Comparison of ENCODE assay signal across 8 cellular contexts in genomic region chr6:28943557-28944411, GRCh38. TPM values are rescaled to one million over a fixed set of nuclear protein-coding genes. Genes with fewer than 3 reads are reported as not detected.
DNase-seq lines count a peak whose midpoint lies in the region; ATAC-seq and TF ChIP-seq lines count a peak whose summit lies in the region.

No MANE protein-coding gene starts in this region.

- peak overlapping the region; percentile 65 for H3K4me2 ChIP-seq in parathyroid adenoma (ENCODE audit: low read length)

- H3K9ac ChIP-seq in parathyroid adenoma, result no peak overlapping the region

- peaks cover 14% of the 10 kb centered on the region for H3K27me3 Mint-ChIP-seq in activated naive CD8-positive, alpha-beta T cell treated with anti-CD3 and anti-CD28 coated beads, Interleukin-2, amount 50 U/mL, for 24 hours

- in situ Hi-C loops in SK-MEL-5 (cut with HindIII; ENCODE audit: low pct_unique_long_range_greater_than_20kb, low sequenced_read_pairs), result no loop called here

- H3K9me3 Mint-ChIP-seq in activated naive CD8-positive, alpha-beta T cell treated with anti-CD3 and anti-CD28 coated beads, Interleukin-2, amount 50 U/mL, for 24 hours, result no peaks in the 10 kb centered on the region

- H3K4me1 ChIP-seq in heart left ventricle (peaks cover 0 to 33% (median 8%) of the 10 kb centered on the region in 12 donors), parathyroid adenoma (no peaks in the 10 kb centered on the region), upper lobe of right lung (peaks cover 12% of the 10 kb centered on the region)

- peak; percentile 4 for ATAC-seq in activated naive CD8-positive, alpha-beta T cell treated with anti-CD3 and anti-CD28 coated beads, Interleukin-2, amount 50 U/mL, for 24 hours
- ATAC-seq in heart left ventricle (peak; percentile 59 to 74 (median 69)), upper lobe of right lung (peak; percentile 72), HG02884 (IDR thresholded peaks at IDR 0.05; ENCODE audit: unreplicated experiment) (no peak)

- H3K27ac Mint-ChIP-seq in activated naive CD8-positive, alpha-beta T cell treated with anti-CD3 and anti-CD28 coated beads, Interleukin-2, amount 50 U/mL, for 24 hours, result peak overlapping the region; percentile 96

- no peaks in the 10 kb centered on the region for H3K36me3 ChIP-seq in KOPT-K1 (ENCODE audit: insufficient read depth, low read length)
- no peaks in the 10 kb centered on the region for H3K36me3 ChIP-seq in heart left ventricle
- no peaks in the 10 kb centered on the region for H3K36me3 ChIP-seq in parathyroid adenoma (ENCODE audit: control insufficient read depth, insufficient read depth, low read length)
- H3K36me3 ChIP-seq in upper lobe of right lung, result no peaks in the 10 kb centered on the region

- 2 to 6% (median 4%) methylated on average over 33 of the region's 33 CpGs for WGBS in heart left ventricle, 4 donors

- no peak for TF ChIP-seq POLR2A in heart left ventricle (IDR thresholded peaks at IDR 0.05)

- H3K9me3 ChIP-seq in KOPT-K1 (ENCODE audit: insufficient read depth, low read length, poor library complexity, severe bottlenecking), result no peaks in the 10 kb centered on the region
- H3K9me3 ChIP-seq in heart left ventricle, result no peaks in the 10 kb centered on the region
- no peaks in the 10 kb centered on the region for H3K9me3 ChIP-seq in parathyroid adenoma (ENCODE audit: control insufficient read depth, low read length)
- H3K9me3 ChIP-seq in upper lobe of right lung, result no peaks in the 10 kb centered on the region

- peak overlapping the region; percentile 92 for H3K4me3 Mint-ChIP-seq in activated naive CD8-positive, alpha-beta T cell treated with anti-CD3 and anti-CD28 coated beads, Interleukin-2, amount 50 U/mL, for 24 hours

- H3K36me3 Mint-ChIP-seq in activated naive CD8-positive, alpha-beta T cell treated with anti-CD3 and anti-CD28 coated beads, Interleukin-2, amount 50 U/mL, for 24 hours (ENCODE audit: low read depth), result peaks cover 5% of the 10 kb centered on the region

- H3K79me2 ChIP-seq in parathyroid adenoma, result no peaks in the 10 kb centered on the region

- H3K27me3 ChIP-seq in heart left ventricle (no peaks in the 10 kb centered on the region), parathyroid adenoma (ENCODE audit: control insufficient read depth, insufficient read depth, low read length) (no peaks in the 10 kb centered on the region), upper lobe of right lung (no peaks in the 10 kb centered on the region)

- peak; percentile 78 for DNase-seq in D341Med (ENCODE audit: low spot score)
- DNase-seq in SK-MEL-5 (ENCODE audit: low read depth, low spot score), result peak; percentile 83
- peak; percentile 87 for DNase-seq in activated naive CD8-positive, alpha-beta T cell treated with anti-CD3 and anti-CD28 coated beads, Interleukin-2, amount 50 U/mL, for 24 hours
- DNase-seq in heart left ventricle, result peak; percentile 66 to 79 (median 75)
- peak; percentile 87 for DNase-seq in upper lobe of right lung

- peak overlapping the region; percentile 42 to 73 (median 64) for H3K4me3 ChIP-seq in heart left ventricle
- peak overlapping the region; percentile 42 for H3K4me3 ChIP-seq in parathyroid adenoma (ENCODE audit: low read depth, low read length)
- H3K4me3 ChIP-seq in upper lobe of right lung, result peak overlapping the region; percentile 64

- H3K27ac ChIP-seq in KOPT-K1 (ENCODE audit: low read depth, low read length, poor library complexity, severe bottlenecking) (peak overlapping the region; percentile 38), heart left ventricle (peak overlapping the region in 11 of 12 donors; percentile 41 to 87 (median 71)), parathyroid adenoma (peak overlapping the region; percentile 34), upper lobe of right lung (peak overlapping the region; percentile 76)

- H2AFZ ChIP-seq in parathyroid adenoma, result peak overlapping the region; percentile 65

- TF ChIP-seq CTCF in heart left ventricle (IDR thresholded peaks at IDR 0.05) (no peak), parathyroid adenoma (IDR thresholded peaks at IDR 0.05) (no peak), upper lobe of right lung (IDR thresholded peaks at IDR 0.05) (no peak)

- peaks cover 48% of the 10 kb centered on the region for H3K4me1 Mint-ChIP-seq in activated naive CD8-positive, alpha-beta T cell treated with anti-CD3 and anti-CD28 coated beads, Interleukin-2, amount 50 U/mL, for 24 hours

- intact Hi-C loops in heart left ventricle (cut with DNase I), result loop anchor here in 9 of 10 donors (1.0 to 10.0 kb wide), 9 partner anchors 38 to 109 kb away; no protein-coding TSS in a partner anchor
- intact Hi-C loops in upper lobe of right lung (cut with DNase I), result no loop called here

RNA-seq across cellular contexts. Expression of gene TRIM27, which starts 20.0 kb away (rescaled TPM):
- total RNA-seq in SK-MEL-5 (2014; rRNA removed; shearing (Covaris generic)), result 66.2 and 76.2 TPM in 2 replicates
- polyA plus RNA-seq in SK-MEL-5 (2015; cell fraction: cytosol; rRNA removed), result 52.3 and 57.8 TPM in 2 replicates
- polyA plus RNA-seq in SK-MEL-5 (2015; cell fraction: nucleus; rRNA removed), result 103 and 120 TPM in 2 replicates
- total RNA-seq in heart left ventricle, result 10 to 100 TPM; 14.7 to 37.7 (median 19.8) TPM
- 10 to 100 TPM; 15.1 to 33.5 TPM for polyA plus RNA-seq in heart left ventricle
- 49.9 TPM for total RNA-seq in upper lobe of right lung
